ENCODE assay signal across 20 cellular contexts in the genomic region with DNA sequence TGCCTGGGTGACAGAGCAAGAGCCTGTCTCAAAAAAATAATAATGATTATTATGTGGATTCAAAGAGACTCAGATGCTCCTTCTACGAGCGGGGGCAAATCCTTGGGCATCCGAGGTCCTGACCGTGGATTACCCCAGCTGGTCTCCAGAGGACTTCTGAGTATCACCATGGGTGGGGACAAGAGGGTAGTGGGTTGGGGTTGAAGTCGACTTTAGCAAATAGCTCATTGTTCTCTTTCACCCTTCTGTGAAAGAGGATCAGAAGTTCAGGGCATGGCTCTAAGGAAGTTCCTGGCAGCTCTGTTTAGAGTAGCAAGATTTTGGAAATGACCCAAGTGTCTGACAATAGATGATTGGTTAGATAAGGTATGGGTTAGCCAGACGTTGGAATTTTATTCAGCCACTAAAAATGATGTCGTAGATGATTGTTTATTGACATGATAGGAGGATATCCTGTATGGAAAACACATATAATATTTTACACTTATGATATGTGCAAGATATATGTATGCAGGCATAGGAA. TPM values are rescaled to one million over a fixed set of nuclear protein-coding genes. Genes with fewer than 3 reads are reported as not detected.
DNase-seq lines count a peak whose midpoint lies in the region; ATAC-seq, FAIRE-seq and TF ChIP-seq lines count a peak whose summit lies in the region.
"Had no signal": no experiment of that assay in that cellular context is flagged by ENCODE, and none has a peak within 500 bp of the region (broad histone marks: within the 10 kb centered on the region; RNA-seq: fewer than 3 reads in every experiment).

No MANE protein-coding gene starts in this region.

- no peak overlapping the region for H3K4me2 ChIP-seq in astrocyte (ENCODE audit: low read length)
- H3K4me2 ChIP-seq: smooth muscle cell had no signal

- peaks cover 40% of the 10 kb centered on the region for H3K9me3 Mint-ChIP-seq in astrocyte (ENCODE audit: unreplicated experiment)
- no peaks in the 10 kb centered on the region for H3K9me3 Mint-ChIP-seq in endothelial cell (ENCODE audit: unreplicated experiment)

- H3K4me1 Mint-ChIP-seq in astrocyte (ENCODE audit: low read depth, unreplicated experiment) (peaks cover 3% of the 10 kb centered on the region), endothelial cell (ENCODE audit: unreplicated experiment) (no peaks in the 10 kb centered on the region)
- H3K4me1 Mint-ChIP-seq: activated naive CD8-positive, alpha-beta T cell treated with anti-CD3 and anti-CD28 coated beads, Interleukin-2, amount 50 U/mL, for 24 hours; activated T-helper 17 cell treated with anti-CD3 and anti-CD28 coated beads, Interleukin-2, amount 50 U/mL, for 72 hours had no signal

- no peak for FAIRE-seq in astrocyte (lab: Jason Lieb, UNC)
- FAIRE-seq: D721Med, endometrium had no signal

- no peak overlapping the region for H3K9ac ChIP-seq in astrocyte (ENCODE audit: low read length)

- no peaks in the 10 kb centered on the region for H4K20me1 ChIP-seq in astrocyte (ENCODE audit: insufficient read depth, low read length)

- H3K27ac ChIP-seq in astrocyte (ENCODE audit: low read depth, low read length) (no peak overlapping the region), esophagus squamous epithelium (no peak overlapping the region), caudate nucleus (ENCODE audit: low read depth, low read length) (no peak overlapping the region)
- H3K27ac ChIP-seq: gastrocnemius medialis, prostate gland had no signal

- no peak overlapping the region for H2AFZ ChIP-seq in astrocyte (ENCODE audit: low read depth, low read length)

- H3K9me3 ChIP-seq in astrocyte (ENCODE audit: insufficient read depth, low read depth, low read length) = peaks cover 9% of the 10 kb centered on the region
- peaks cover 0 to 16% (median 0%) of the 10 kb centered on the region in 3 donors for H3K9me3 ChIP-seq in esophagus squamous epithelium
- H3K9me3 ChIP-seq: gastrocnemius medialis, prostate gland had no signal

- H3K27ac Mint-ChIP-seq in astrocyte (ENCODE audit: unreplicated experiment) (no peak overlapping the region), endothelial cell (ENCODE audit: unreplicated experiment) (no peak overlapping the region)
- H3K27ac Mint-ChIP-seq: activated naive CD8-positive, alpha-beta T cell treated with anti-CD3 and anti-CD28 coated beads, Interleukin-2, amount 50 U/mL, for 24 hours; activated T-helper 17 cell treated with anti-CD3 and anti-CD28 coated beads, Interleukin-2, amount 50 U/mL, for 72 hours had no signal

- peaks cover 2% of the 10 kb centered on the region for H3K27me3 Mint-ChIP-seq in astrocyte (ENCODE audit: low read depth, unreplicated experiment)
- H3K27me3 Mint-ChIP-seq in endothelial cell (ENCODE audit: unreplicated experiment) = peaks cover 6% of the 10 kb centered on the region

- intact Hi-C loops in esophagus squamous epithelium (cut with DNase I) = no loop called here

- H3K4me3 ChIP-seq in astrocyte (ENCODE audit: insufficient read depth, low read depth, low read length) (no peak overlapping the region), esophagus squamous epithelium (no peak overlapping the region)
- H3K4me3 ChIP-seq: gastrocnemius medialis, prostate gland, smooth muscle cell had no signal

- H3K4me1 ChIP-seq in astrocyte (ENCODE audit: insufficient read depth, low read length) (no peaks in the 10 kb centered on the region), esophagus squamous epithelium (no peaks in the 10 kb centered on the region)
- H3K4me1 ChIP-seq: gastrocnemius medialis, prostate gland had no signal

- WGBS in esophagus squamous epithelium, 2 donors = 41 to 45% methylated on average over 7 of the region's 7 CpGs

- H3K36me3 Mint-ChIP-seq in astrocyte (ENCODE audit: low read depth, unreplicated experiment) = peaks cover 19% of the 10 kb centered on the region
- H3K36me3 Mint-ChIP-seq in endothelial cell (ENCODE audit: low read depth, unreplicated experiment) = peaks cover 3% of the 10 kb centered on the region

- H3K4me3 Mint-ChIP-seq in astrocyte (ENCODE audit: unreplicated experiment) (no peak overlapping the region), endothelial cell (ENCODE audit: unreplicated experiment) (no peak overlapping the region)
- H3K4me3 Mint-ChIP-seq: activated naive CD8-positive, alpha-beta T cell treated with anti-CD3 and anti-CD28 coated beads, Interleukin-2, amount 50 U/mL, for 24 hours; activated T-helper 17 cell treated with anti-CD3 and anti-CD28 coated beads, Interleukin-2, amount 50 U/mL, for 72 hours had no signal

- H3K36me3 ChIP-seq in astrocyte (ENCODE audit: insufficient read depth, low read length) (no peaks in the 10 kb centered on the region), esophagus squamous epithelium (no peaks in the 10 kb centered on the region)
- H3K36me3 ChIP-seq: gastrocnemius medialis, prostate gland had no signal

- DNase-seq in Daoy (ENCODE audit: low read depth) (peak; percentile 6), LHCN-M2 (ENCODE audit: low read depth) (peak; percentile 42), astrocyte (ENCODE audit: low read depth) (peak; percentile 30), iris pigment epithelial cell (ENCODE audit: low read depth) (peak; percentile 71), endothelial cell (ENCODE audit: low spot score) (no peak), esophagus squamous epithelium (lab: John Stamatoyannopoulos, UW) (no peak), caudate nucleus (lab: John Stamatoyannopoulos, UW) (no peak)
- DNase-seq: activated naive CD8-positive, alpha-beta T cell treated with anti-CD3 and anti-CD28 coated beads, Interleukin-2, amount 50 U/mL, for 24 hours; gastrocnemius medialis; NCI-H1694 treated with DMSO at 0.1 percent for 48 hours; NCI-H510A; SIG-M5; stimulated activated CD8-positive, alpha-beta memory T cell treated with anti-CD3 and anti-CD28 coated beads, Interleukin-4, amount 100 ng/mL, for 48 hours; T-helper 9 cell had no signal

- ATAC-seq in HG03460 (IDR thresholded peaks at IDR 0.05; ENCODE audit: unreplicated experiment) = no peak
- ATAC-seq: activated naive CD8-positive, alpha-beta T cell treated with anti-CD3 and anti-CD28 coated beads, Interleukin-2, amount 50 U/mL, for 24 hours; activated T-helper 17 cell treated with anti-CD3 and anti-CD28 coated beads, Interleukin-2, amount 50 U/mL, for 72 hours; gastrocnemius medialis had no signal

- TF ChIP-seq CTCF in astrocyte (IDR thresholded peaks at IDR 0.05; ENCODE audit: insufficient read depth, low read depth, low read length) (no peak), endothelial cell (IDR thresholded peaks at IDR 0.05; ENCODE audit: unreplicated experiment) (no peak), esophagus squamous epithelium (IDR thresholded peaks at IDR 0.05) (no peak)

- no peak for TF ChIP-seq POLR2A in esophagus squamous epithelium (IDR thresholded peaks at IDR 0.05)

- no peaks in the 10 kb centered on the region for H3K79me2 ChIP-seq in astrocyte (ENCODE audit: insufficient read depth, low read length)

- no peaks in the 10 kb centered on the region for H3K27me3 ChIP-seq in astrocyte (ENCODE audit: insufficient read depth, low read length)
- H3K27me3 ChIP-seq in esophagus squamous epithelium = peaks cover 0 to 12% (median 0%) of the 10 kb centered on the region in 4 donors
- H3K27me3 ChIP-seq: gastrocnemius medialis had no signal

RNA-seq across cellular contexts. Expression of gene SPRED2, which starts 59.0 kb away (rescaled TPM):
- 5.4 and 6.9 TPM in 2 replicates for total RNA-seq in Daoy (2014; rRNA removed; shearing (Covaris generic))
- 8.6 and 12.2 TPM in 2 replicates for total RNA-seq in LHCN-M2 (2014; rRNA removed)
- 8.2 TPM for polyA plus RNA-seq in LHCN-M2 (2012)
- 47.3 and 55.2 TPM in 2 replicates for total RNA-seq in astrocyte
- 17.6 TPM for total RNA-seq in endothelial cell (ENCODE audit: unreplicated experiment)
- total RNA-seq in esophagus squamous epithelium = 10 to 100 TPM in 1 of 4 donors, 1 to 10 TPM in 3; 8.1 to 15.1 (median 9.1) TPM

Comparison
In these comparisons a context has a peak if more than half of its experiments do, and no peak if none do; other contexts are left out.
1. DNase-seq: peak in Daoy (single experiment), LHCN-M2 (single experiment), astrocyte (single experiment) and iris pigment epithelial cell (single experiment); none in endothelial cell (single experiment), esophagus squamous epithelium (single experiment) and caudate nucleus (0 of 61).